In the genomic region with DNA sequence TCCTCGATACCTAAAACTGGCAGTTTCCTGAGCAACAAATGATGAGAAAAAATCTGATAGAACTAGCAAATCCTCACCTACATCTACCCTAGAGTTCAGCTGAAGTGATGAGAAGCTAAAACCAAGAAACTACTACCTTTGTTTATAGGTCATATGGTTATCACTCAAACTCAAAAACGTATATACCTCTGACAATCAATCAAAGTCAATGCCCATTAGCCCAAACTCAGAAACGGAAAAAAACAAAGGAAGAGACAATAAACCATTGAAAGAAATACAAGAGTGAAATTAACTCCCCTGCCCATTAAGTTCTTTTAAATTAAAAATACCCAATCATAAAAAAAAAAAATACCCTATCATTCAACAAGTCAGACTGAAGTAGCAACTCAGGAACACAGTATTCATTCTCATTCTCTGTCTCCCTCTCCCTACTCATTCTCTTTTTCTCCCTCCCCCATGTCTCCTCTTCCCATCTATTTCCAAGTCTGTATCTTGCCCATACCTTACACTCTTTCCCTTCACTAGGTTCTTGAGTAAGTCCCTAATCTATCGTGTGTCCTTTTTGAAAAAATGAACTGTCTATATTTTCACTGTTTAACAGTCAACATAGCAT, we compare ENCODE assay signal across 17 cellular contexts. TPM values are rescaled to one million over a fixed set of nuclear protein-coding genes. Genes with fewer than 3 reads are reported as not detected.
DNase-seq lines count a peak whose midpoint lies in the region; ATAC-seq, FAIRE-seq and TF ChIP-seq lines count a peak whose summit lies in the region.
"Had no signal": no experiment of that assay in that cellular context is flagged by ENCODE, and none has a peak within 500 bp of the region (broad histone marks: within the 10 kb centered on the region; RNA-seq: fewer than 3 reads in every experiment).

No MANE protein-coding gene starts in this region.

- no peak for ATAC-seq in HG03469 (IDR thresholded peaks at IDR 0.05; ENCODE audit: unreplicated experiment)
- ATAC-seq: HepG2 had no signal

- H3K9me3 ChIP-seq in HEK293 (ENCODE audit: control insufficient read depth, insufficient read depth, low read depth, low read length), result no peaks in the 10 kb centered on the region
- H3K9me3 ChIP-seq: BE2C had no signal

- peaks cover 11% of the 10 kb centered on the region for H3K4me1 ChIP-seq in HEK293 (ENCODE audit: control insufficient read depth, insufficient read depth, low read length)

- H3K4me3 ChIP-seq in HEK293 (ENCODE audit: low read depth, low read length), result no peak overlapping the region
- no peak overlapping the region for H3K4me3 ChIP-seq in bronchial epithelial cell (ENCODE audit: low read depth, low read length)
- H3K4me3 ChIP-seq in H7 (ENCODE audit: insufficient read depth, low read depth, low read length), result no peak overlapping the region

- H3K27ac ChIP-seq in HEK293 (ENCODE audit: extremely low read depth, low read depth, low read length), result no peak overlapping the region
- H3K27ac ChIP-seq: C4-2B had no signal

- FAIRE-seq in GM19239 (lab: Jason Lieb, UNC), result peak; percentile 40
- peak; percentile 90 for FAIRE-seq in bronchial epithelial cell (lab: Jason Lieb, UNC)
- FAIRE-seq: A204.1, GM12891, H1, HepG2, HTR-8/SVneo had no signal

- POLR2A ChIA-PET in HEK293 (lab: Yijun Ruan, JAX), result interaction anchor here (0.9 kb wide), 1 partner anchor 13 kb away, joined by 3 read pairs; no protein-coding TSS in a partner anchor

- H3K36me3 ChIP-seq in HEK293 (ENCODE audit: control insufficient read depth in 2 of 2, insufficient read depth in 1 of 2, low read length in 2 of 2), result no peaks in the 10 kb centered on the region
- H3K36me3 ChIP-seq in bronchial epithelial cell (ENCODE audit: control insufficient read depth, insufficient read depth, low read length), result no peaks in the 10 kb centered on the region
- no peaks in the 10 kb centered on the region for H3K36me3 ChIP-seq in H7 (replicated peaks; ENCODE audit: control insufficient read depth, insufficient read depth, low read length)
- H3K36me3 ChIP-seq: BE2C had no signal

- H3K27me3 ChIP-seq in bronchial epithelial cell (ENCODE audit: control insufficient read depth, insufficient read depth, low read length) (no peaks in the 10 kb centered on the region), H7 (ENCODE audit: control insufficient read depth, insufficient read depth, low read length) (no peaks in the 10 kb centered on the region)
- H3K27me3 ChIP-seq: BE2C had no signal

- CTCF ChIA-PET in HEK293 (lab: Yijun Ruan, JAX), result interaction anchor here (0.7 to 1.6 kb wide), 3 partner anchors 10 to 52 kb away, joined by 3 to 4 read pairs (median 3); no protein-coding TSS in a partner anchor

- no peak for TF ChIP-seq CTCF in HEK293 (tag by site-specific recombination; IDR thresholded peaks at IDR 0.05)
- TF ChIP-seq CTCF in bronchial epithelial cell (IDR thresholded peaks at IDR 0.05; ENCODE audit: insufficient read depth, low read length, severe bottlenecking), result no peak

- DNase-seq in GM19239 (ENCODE audit: insufficient read length, low spot score) (no peak), bronchial epithelial cell (ENCODE audit: low read depth) (no peak), H7 (no peak), head of caudate nucleus (no peak), KG1 (lab: John Stamatoyannopoulos, UW) (no peak)
- DNase-seq: BE2C; CD4-positive, alpha-beta memory T cell; DMS153; DMS79 treated with DMSO at 0.1 percent for 48 hours had no signal

- intact Hi-C loops in head of caudate nucleus (cut with DNase I), result loop anchor here (10.0 kb wide), 1 partner anchor 367 kb away; the partner anchor contains the start of gene COQ8A

TF ChIP-seq in HEK293, 187 proteins besides CTCF, POLR2A, EP300 and RAD21:
- TF ChIP-seq ZNF138 (tag by site-specific recombination; IDR thresholded peaks at IDR 0.05; ENCODE audit: borderline replicate concordance) (no peak), ZNF521 (tag by site-specific recombination; IDR thresholded peaks at IDR 0.05) (no peak), ZNF174 (tag by site-specific recombination; IDR thresholded peaks at IDR 0.05) (no peak), MEIS1 (CRISPR knock-in tag; IDR thresholded peaks at IDR 0.05; ENCODE audit: borderline replicate concordance) (no peak), HOXC10 (CRISPR knock-in tag; IDR thresholded peaks at IDR 0.05) (no peak), ZFP37 (tag by site-specific recombination; IDR thresholded peaks at IDR 0.05) (no peak), SCRT2 (tag by site-specific recombination; IDR thresholded peaks at IDR 0.05) (peak; percentile 78), ZNF585B (tag by site-specific recombination; IDR thresholded peaks at IDR 0.05) (no peak), YY1 (tag by site-specific recombination; IDR thresholded peaks at IDR 0.05) (no peak), SCRT1 (tag by site-specific recombination; IDR thresholded peaks at IDR 0.05; ENCODE audit: borderline replicate concordance) (peak; percentile 86), PRDM6 (tag by site-specific recombination; IDR thresholded peaks at IDR 0.05) (peak; percentile 67), ZXDB (tag by site-specific recombination; IDR thresholded peaks at IDR 0.05) (no peak)
TF ChIP-seq in HEK293: peak in this region for 3.

RNA-seq across cellular contexts. Expression of gene CDC42BPA, which starts 6.8 kb away (rescaled TPM):
- total RNA-seq in bronchial epithelial cell, result 25.8 and 43.8 TPM in 2 replicates
- total RNA-seq in H7 (2014; rRNA removed; shearing (Covaris generic)), result 26.1 and 32.4 TPM in 2 replicates
